In genomic region chr5:2003206-2003605, GRCh38 we compare ENCODE assay signal across 19 cellular contexts.
"Had no signal": no experiment of that assay in that cellular context is flagged by ENCODE, and none has a peak within 500 bp of the region (broad histone marks: within the 10 kb centered on the region; RNA-seq: fewer than 3 reads in every experiment).

No MANE protein-coding gene starts in this region.

- H3K4me3 ChIP-seq: dorsolateral prefrontal cortex, gastrocnemius medialis, stomach, thoracic aorta, transverse colon had no signal

- H3K27me3 ChIP-seq: transverse colon had no signal

- ATAC-seq: gastrocnemius medialis, left cardiac atrium, left ventricle myocardium superior, right cardiac atrium had no signal

- H3K4me3 Mint-ChIP-seq: naive B cell, nephron had no signal

- H3K9me3 ChIP-seq: gastrocnemius medialis, neutrophil, stomach, thoracic aorta, transverse colon had no signal

- DNase-seq: cortex of kidney; dorsolateral prefrontal cortex; effector CD8-positive, alpha-beta T cell; gastrocnemius medialis; left cardiac atrium; left ventricle myocardium superior; mesendoderm; naive B cell; posterior cingulate gyrus; right cardiac atrium; small intestine; stimulated activated CD4-positive, alpha-beta T cell treated with anti-CD3 and anti-CD28 coated beads, Interleukin-12 subunit alpha, Interleukin-12 subunit beta, amount 100 ng/mL, for 4 hours; stimulated activated naive CD4-positive, alpha-beta T cell; stomach; substantia nigra; transverse colon had no signal

- H3K4me1 Mint-ChIP-seq: naive B cell had no signal

- H3K36me3 ChIP-seq: gastrocnemius medialis, neutrophil, stomach, thoracic aorta, transverse colon had no signal

- H3K27ac ChIP-seq: dorsolateral prefrontal cortex, gastrocnemius medialis, neutrophil, stomach, thoracic aorta, transverse colon had no signal

- H3K27ac Mint-ChIP-seq: nephron had no signal

- H3K4me1 ChIP-seq: gastrocnemius medialis, stomach, transverse colon had no signal
